17 cellular contexts compared by ENCODE assay signal in genomic region chr13:110882228-110882627, GRCh38.
"Had no signal": no experiment of that assay in that cellular context is flagged by ENCODE, and none has a peak within 500 bp of the region (broad histone marks: within the 10 kb centered on the region; RNA-seq: fewer than 3 reads in every experiment).

No MANE protein-coding gene starts in this region.

- H3K27me3 ChIP-seq: heart right ventricle, left lung, neutrophil, sigmoid colon, transverse colon had no signal

- H3K9ac ChIP-seq: parathyroid adenoma had no signal

- ATAC-seq: heart right ventricle, left lung, T-cell, WTC11 had no signal

- H2AFZ ChIP-seq: parathyroid adenoma had no signal

- H3K36me3 ChIP-seq: sigmoid colon, transverse colon had no signal

- H3K4me1 ChIP-seq: left lung, parathyroid adenoma, transverse colon had no signal

- DNase-seq: activated naive CD4-positive, alpha-beta T cell treated with Interleukin-2 at 50 U/mL for 16 hours; activated naive CD8-positive, alpha-beta T cell treated with anti-CD3 and anti-CD28 coated beads for 36 hours; activated T-cell treated with anti-CD3 and anti-CD28 coated beads, Interleukin-2, amount 50 U/mL, for 1 hour; amniotic stem cell; cerebellar nuclear complex; cortex of kidney; heart right ventricle; kidney; left lung; sigmoid colon; stimulated activated CD4-positive, alpha-beta T cell treated with anti-CD3 and anti-CD28 coated beads, Interleukin-1b, Interleukin-23, amount 100 ng/mL, for 48 hours; T-cell; transverse colon had no signal

- H3K27ac ChIP-seq: epithelial cell of prostate, heart right ventricle, left lung, neutrophil, parathyroid adenoma, sigmoid colon, transverse colon had no signal

- H3K79me2 ChIP-seq: parathyroid adenoma had no signal

- H3K9me3 ChIP-seq: heart right ventricle, left lung, neutrophil, sigmoid colon, transverse colon had no signal

- H3K4me3 ChIP-seq: heart right ventricle, left lung, sigmoid colon, transverse colon had no signal
